In the genomic region with DNA sequence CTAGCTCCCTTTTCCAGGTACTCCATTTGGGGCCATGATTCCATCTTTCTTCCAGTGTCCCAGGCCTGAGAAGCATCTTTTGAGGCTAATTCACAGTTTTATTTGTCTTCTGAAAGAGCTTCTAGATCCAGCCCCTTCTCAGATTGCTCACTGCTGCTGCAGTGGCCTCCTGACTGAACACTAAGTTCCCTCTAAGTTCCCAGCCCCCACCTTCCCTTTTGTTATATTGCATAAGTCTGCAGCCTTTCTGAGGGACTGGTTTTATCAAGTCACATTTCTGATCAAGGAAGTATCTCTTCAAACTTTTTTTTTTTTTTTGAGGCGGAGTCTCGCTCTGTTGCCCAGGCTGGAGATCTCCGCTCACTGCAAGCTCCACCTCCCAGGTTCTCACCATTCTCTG, we compare ENCODE assay signal across 1 cellular context.
TF ChIP-seq lines count a peak whose summit lies in the region.

No MANE protein-coding gene starts in this region.

TF ChIP-seq in IMR-90, 13 proteins besides CTCF, POLR2A, EP300 and RAD21 (continued from another document):
- TF ChIP-seq RCOR1 (IDR thresholded peaks at IDR 0.05; ENCODE audit: insufficient replicate concordance, low read length), result no peak
